Comparison of ENCODE assay signal across 17 cellular contexts in the genomic region with DNA sequence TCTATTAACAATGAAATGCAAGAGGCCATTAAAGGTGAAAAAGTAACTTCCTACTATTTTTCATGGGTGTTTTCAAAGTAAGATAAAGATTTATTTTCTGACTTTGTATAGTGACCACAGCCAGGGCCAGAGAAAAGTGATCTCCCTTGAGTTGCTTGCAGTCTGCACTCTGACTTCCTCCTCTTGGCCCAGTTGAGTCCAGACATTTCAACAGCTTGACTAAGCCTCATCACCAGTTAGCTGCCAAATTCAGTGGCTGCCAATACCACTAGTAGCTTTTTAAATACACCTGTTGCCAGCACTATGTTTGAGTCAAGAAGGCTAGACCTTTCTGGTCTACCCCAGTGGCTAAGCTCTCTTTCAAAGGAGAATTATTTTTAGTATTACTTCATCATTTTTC. TPM values are rescaled to one million over a fixed set of nuclear protein-coding genes. Genes with fewer than 3 reads are reported as not detected.
DNase-seq lines count a peak whose midpoint lies in the region; TF ChIP-seq lines count a peak whose summit lies in the region.
"Had no signal": no experiment of that assay in that cellular context is flagged by ENCODE, and none has a peak within 500 bp of the region (broad histone marks: within the 10 kb centered on the region; RNA-seq: fewer than 3 reads in every experiment).

No MANE protein-coding gene starts in this region.

- DNase-seq in EL (peak; percentile 52), NCI-H2029 treated with DMSO at 0.1 percent for 48 hours (lab: John Stamatoyannopoulos, UW) (peak; percentile 67), chondrocyte (ENCODE audit: low spot score) (no peak), lung microvascular endothelial cell (ENCODE audit: low read depth in 2 of 2) (peak; percentile 75 to 87), PC-9 (no peak), progenitor cell of endocrine pancreas (ENCODE audit: low spot score, unreplicated experiment) (no peak)
- DNase-seq in stimulated activated CD8-positive, alpha-beta memory T cell treated with anti-CD3 and anti-CD28 coated beads, Interleukin-4, amount 100 ng/mL, for 48 hours = no peak
- no peak for DNase-seq in central memory CD4-positive, alpha-beta T cell
- DNase-seq: glutamatergic neuron; lower lobe of right lung; NCI-H1436 treated with DMSO at 0.1 percent for 48 hours; stimulated activated CD4-positive, alpha-beta T cell treated with anti-CD3 and anti-CD28 coated beads, Interleukin-2, amount 100 ng/mL, for 24 hours; stimulated activated naive B cell treated with anti-CD40 and anti-IgM and Interleukin-4, amounts not matched to agents 10 μg/mL and 1 μg/mL and 100 μg/mL, for 72 hours had no signal

- intact Hi-C loops in PC-9 (cut with micrococcal nuclease; ENCODE audit: unreplicated experiment) = loop anchor here (10.0 kb wide), 3 partner anchors 158 to 628 kb away; no protein-coding TSS in a partner anchor

- BruUV-seq in PC-9 (replicated peaks; lab: Mats Ljungman, UMichigan) = no TSS peak

- 0 out of 2 replicates have a peak, but pooled peaks cover 3% of the 10 kb centered on the region for H3K9me2 ChIP-seq in PC-9 (ENCODE audit: insufficient read depth)

- no peaks in the 10 kb centered on the region for H4K20me1 ChIP-seq in PC-9 (ENCODE audit: insufficient read depth)

- H3F3A ChIP-seq in PC-9 (ENCODE audit: insufficient read depth, low read depth) = peaks cover 4% of the 10 kb centered on the region; the same call in 1 of the 2 replicates

- no peaks in the 10 kb centered on the region for H3K9me3 ChIP-seq in PC-9 (ENCODE audit: insufficient read depth, low read depth)
- H3K9me3 ChIP-seq: BLaER1 treated with 17β-estradiol and CSF1 and Interleukin-3, amounts not matched to agents 10 nM and 100 nM; lower lobe of right lung had no signal

- H3K4me1 ChIP-seq in PC-9 (replicated peaks; ENCODE audit: insufficient read depth) = peaks cover 15% of the 10 kb centered on the region

- H3K27ac Mint-ChIP-seq in chondrocyte (ENCODE audit: unreplicated experiment) (peak overlapping the region; percentile 79), progenitor cell of endocrine pancreas (no peak overlapping the region)
- H3K27ac Mint-ChIP-seq: activated naive CD4-positive, alpha-beta T cell treated with anti-CD3 and anti-CD28 coated beads, Interleukin-2, amount 50 U/mL, for 72 hours; dendritic cell treated with granulocyte-macrophage colony-stimulating factor and Interleukin-4, amounts not matched to agents 40 ng/mL and 50 ng/mL, for 4 days; stimulated activated naive B cell treated with anti-CD40 and anti-IgM and Interleukin-4, amounts not matched to agents 10 μg/mL and 1 μg/mL and 100 μg/mL, for 72 hours; T-helper 2 cell treated with Interferon-gamma antibody and Interleukin-4, amounts not matched to agents 5 μg/mL and 100 μg/mL, for 36 hours had no signal

- H3K36me3 Mint-ChIP-seq in chondrocyte (ENCODE audit: low read depth) (no peaks in the 10 kb centered on the region), progenitor cell of endocrine pancreas (ENCODE audit: insufficient read depth) (no peaks in the 10 kb centered on the region)

- H3K36me3 ChIP-seq in PC-9 (ENCODE audit: low read depth) = no peaks in the 10 kb centered on the region
- H3K36me3 ChIP-seq: BLaER1 treated with 17β-estradiol and CSF1 and Interleukin-3, amounts not matched to agents 10 nM and 100 nM; lower lobe of right lung had no signal

- no peak overlapping the region for H3K4me3 Mint-ChIP-seq in chondrocyte (ENCODE audit: unreplicated experiment)
- H3K4me3 Mint-ChIP-seq in progenitor cell of endocrine pancreas (ENCODE audit: low read depth) = no peak overlapping the region
- H3K4me3 Mint-ChIP-seq: dendritic cell treated with granulocyte-macrophage colony-stimulating factor and Interleukin-4, amounts not matched to agents 40 ng/mL and 50 ng/mL, for 4 days; stimulated activated naive B cell treated with anti-CD40 and anti-IgM and Interleukin-4, amounts not matched to agents 10 μg/mL and 1 μg/mL and 100 μg/mL, for 72 hours; T-helper 2 cell treated with Interferon-gamma antibody and Interleukin-4, amounts not matched to agents 5 μg/mL and 100 μg/mL, for 36 hours had no signal

- H3K27me3 Mint-ChIP-seq in chondrocyte (ENCODE audit: low read depth) (no peaks in the 10 kb centered on the region), progenitor cell of endocrine pancreas (no peaks in the 10 kb centered on the region)

- CTCF ChIA-PET in PC-9 (lab: Charles Lee) = no interaction called here

- H3K27me3 ChIP-seq in PC-9 (ENCODE audit: insufficient read depth, low read depth) = no peaks in the 10 kb centered on the region
- H3K27me3 ChIP-seq: BLaER1 treated with 17β-estradiol and CSF1 and Interleukin-3, amounts not matched to agents 10 nM and 100 nM had no signal

- H3K4me1 Mint-ChIP-seq in chondrocyte (ENCODE audit: low read depth) (peaks cover 49% of the 10 kb centered on the region), progenitor cell of endocrine pancreas (ENCODE audit: low read depth) (peaks cover 12% of the 10 kb centered on the region)

- no peak overlapping the region for H3K4me2 ChIP-seq in PC-9

- no peak overlapping the region for H3K4me3 ChIP-seq in PC-9
- H3K4me3 ChIP-seq: BLaER1 treated with 17β-estradiol and CSF1 and Interleukin-3, amounts not matched to agents 10 nM and 100 nM; lower lobe of right lung had no signal

- no peak overlapping the region for H3K27ac ChIP-seq in PC-9
- H3K27ac ChIP-seq: BLaER1 treated with 17β-estradiol and CSF1 and Interleukin-3, amounts not matched to agents 10 nM and 100 nM; lower lobe of right lung had no signal

- H3K9me3 Mint-ChIP-seq in chondrocyte (ENCODE audit: low read depth) (no peaks in the 10 kb centered on the region), progenitor cell of endocrine pancreas (ENCODE audit: low read depth) (no peaks in the 10 kb centered on the region)
- H3K9me3 Mint-ChIP-seq: activated naive CD4-positive, alpha-beta T cell treated with anti-CD3 and anti-CD28 coated beads, Interleukin-2, amount 50 U/mL, for 72 hours; dendritic cell treated with granulocyte-macrophage colony-stimulating factor and Interleukin-4, amounts not matched to agents 40 ng/mL and 50 ng/mL, for 4 days; stimulated activated naive B cell treated with anti-CD40 and anti-IgM and Interleukin-4, amounts not matched to agents 10 μg/mL and 1 μg/mL and 100 μg/mL, for 72 hours; T-helper 2 cell treated with Interferon-gamma antibody and Interleukin-4, amounts not matched to agents 5 μg/mL and 100 μg/mL, for 36 hours had no signal

- H2AFZ ChIP-seq in PC-9 = no peak overlapping the region

- POLR2A ChIA-PET in PC-9 (lab: Charles Lee; ENCODE audit: unreplicated experiment) = interaction anchor here (0.6 kb wide), 1 partner anchor 457 kb away, joined by 5 read pairs; no protein-coding TSS in a partner anchor

- TF ChIP-seq CTCF in chondrocyte (IDR thresholded peaks at IDR 0.05) = no peak
- TF ChIP-seq CTCF in PC-9 (conservative IDR thresholded peaks at IDR 0.05) = no peak
- TF ChIP-seq CTCF in progenitor cell of endocrine pancreas (IDR thresholded peaks at IDR 0.05; ENCODE audit: unreplicated experiment) = no peak

- peaks cover 10% of the 10 kb centered on the region for H3K79me2 ChIP-seq in PC-9 (ENCODE audit: low read depth)

RNA-seq across cellular contexts. Expression of gene NEK7, which starts 3.7 kb away (rescaled TPM):
- total RNA-seq in chondrocyte (58.3 to 73.0 TPM (median 62.7 TPM) in 3 replicates), lung microvascular endothelial cell (51.0 and 57.1 TPM in 2 replicates), PC-9 (2021) (67.4 and 82.2 TPM in 2 replicates), progenitor cell of endocrine pancreas (23.4 and 25.9 TPM in 2 replicates)

Comparison
In these comparisons a context has a peak if more than half of its experiments do, and no peak if none do; other contexts are left out.
1. DNase-seq: peak in EL (single experiment), NCI-H2029 treated with DMSO at 0.1 percent for 48 hours (single experiment) and lung microvascular endothelial cell (2 of 2); none in chondrocyte (single experiment), stimulated activated CD8-positive, alpha-beta memory T cell treated with anti-CD3 and anti-CD28 coated beads, Interleukin-4, amount 100 ng/mL, for 48 hours (single experiment), central memory CD4-positive, alpha-beta T cell (single experiment), PC-9 (0 of 2) and progenitor cell of endocrine pancreas (single experiment).